8 cellular contexts compared by ENCODE assay signal in the genomic region with DNA sequence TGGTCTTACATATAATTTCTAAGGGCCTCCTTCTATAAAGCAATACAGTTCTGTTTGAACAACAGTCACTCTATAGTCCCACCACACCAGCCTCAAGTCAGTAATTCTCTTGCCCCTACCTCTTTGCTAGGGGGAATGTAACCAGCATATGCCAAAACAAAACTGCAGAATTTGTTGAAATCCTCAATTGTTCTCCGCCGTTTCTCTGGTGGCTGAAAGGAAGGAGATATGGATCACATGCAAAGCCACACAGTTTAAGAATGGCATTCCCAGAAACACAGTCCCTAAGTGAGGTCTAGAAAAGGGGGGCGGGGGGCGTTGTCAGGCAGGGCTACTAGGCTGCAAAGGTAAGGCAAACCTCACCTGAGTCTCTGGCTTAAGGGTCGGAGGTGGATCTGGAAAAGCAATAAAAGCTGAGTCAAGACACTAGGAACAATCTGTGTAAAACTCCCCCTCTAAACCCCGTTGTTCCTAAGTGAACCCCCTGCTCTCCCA. TPM values are rescaled to one million over a fixed set of nuclear protein-coding genes. Genes with fewer than 3 reads are reported as not detected.
DNase-seq lines count a peak whose midpoint lies in the region; FAIRE-seq and TF ChIP-seq lines count a peak whose summit lies in the region.

No MANE protein-coding gene starts in this region.

- no peaks in the 10 kb centered on the region for H3K9me3 ChIP-seq in adipocyte (ENCODE audit: control insufficient read depth, low read length)
- no peaks in the 10 kb centered on the region for H3K9me3 ChIP-seq in kidney (ENCODE audit: control insufficient read depth in 1 of 2, low read length in 2 of 2)
- H3K9me3 ChIP-seq in subcutaneous abdominal adipose tissue (ENCODE audit: control insufficient read depth in 5 of 5, low read length in 5 of 5): no peaks in the 10 kb centered on the region

- intact Hi-C loops in kidney (cut with DNase I): no loop called here

- H3K4me1 ChIP-seq in adipocyte (ENCODE audit: control insufficient read depth, insufficient read depth, low read length): peaks cover 56% of the 10 kb centered on the region
- H3K4me1 ChIP-seq in kidney (ENCODE audit: control insufficient read depth in 1 of 2, insufficient read depth in 1 of 2, low read depth in 1 of 2, low read length in 2 of 2): peaks cover 16 to 38% of the 10 kb centered on the region in 2 donors
- peaks cover 16 to 69% (median 60%) of the 10 kb centered on the region in 5 donors for H3K4me1 ChIP-seq in subcutaneous abdominal adipose tissue (ENCODE audit: control insufficient read depth in 5 of 5, insufficient read depth in 5 of 5, low read length in 5 of 5)

- H3K4me3 Mint-ChIP-seq in T-helper 1 cell treated with Interleukin-12 subunit alpha and Interleukin-12 subunit beta and Interleukin-4 antibody, amounts not matched to agents 30 μg/mL and 1 μg/mL, for 36 hours: peak overlapping the region; percentile 92

- no peaks in the 10 kb centered on the region for H3K27me3 ChIP-seq in adipocyte (replicated peaks; ENCODE audit: control insufficient read depth, insufficient read depth, low read length)
- H3K27me3 ChIP-seq in subcutaneous abdominal adipose tissue (ENCODE audit: control insufficient read depth in 5 of 5, insufficient read depth in 4 of 5, low read length in 5 of 5): no peaks in the 10 kb centered on the region

- H3K36me3 Mint-ChIP-seq in T-helper 1 cell treated with Interleukin-12 subunit alpha and Interleukin-12 subunit beta and Interleukin-4 antibody, amounts not matched to agents 30 μg/mL and 1 μg/mL, for 36 hours (ENCODE audit: low read depth): peaks cover 48% of the 10 kb centered on the region

- no peaks in the 10 kb centered on the region for H3K9me3 Mint-ChIP-seq in T-helper 1 cell treated with Interleukin-12 subunit alpha and Interleukin-12 subunit beta and Interleukin-4 antibody, amounts not matched to agents 30 μg/mL and 1 μg/mL, for 36 hours

- peak overlapping the region; percentile 83 to 88 for H3K27ac ChIP-seq in kidney (ENCODE audit: low read depth in 2 of 2, low read length in 2 of 2)
- H3K27ac ChIP-seq in subcutaneous abdominal adipose tissue (ENCODE audit: low read depth, low read length): peak overlapping the region; percentile 92

- H3K4me3 ChIP-seq in adipocyte (ENCODE audit: low read length) (peak overlapping the region; percentile 85), kidney (ENCODE audit: low read length in 2 of 2) (peak overlapping the region; percentile 58 to 67), subcutaneous abdominal adipose tissue (ENCODE audit: low read depth in 1 of 5, low read length in 5 of 5) (peak overlapping the region; percentile 59 to 93 (median 88))

- no peak for DNase-seq in T-helper 1 cell
- DNase-seq in adipocyte (ENCODE audit: low read depth): no peak
- DNase-seq in kidney: no peak
- no peak for DNase-seq in activated effector memory CD4-positive, alpha-beta T cell treated with Interleukin-2 at 50 U/mL for 16 hours
- no peak for DNase-seq in NCI-H774 (lab: John Stamatoyannopoulos, UW)
- no peak for DNase-seq in cortex of kidney (lab: John Stamatoyannopoulos, UW)

- H3K27ac Mint-ChIP-seq in T-helper 1 cell treated with Interleukin-12 subunit alpha and Interleukin-12 subunit beta and Interleukin-4 antibody, amounts not matched to agents 30 μg/mL and 1 μg/mL, for 36 hours: peak overlapping the region; percentile 96

- H3K36me3 ChIP-seq in adipocyte (ENCODE audit: control insufficient read depth, insufficient read depth, low read length, severe bottlenecking) (peaks cover 39% of the 10 kb centered on the region), kidney (ENCODE audit: control insufficient read depth in 1 of 2, insufficient read depth in 2 of 2, low read length in 2 of 2) (peaks cover 13 to 26% of the 10 kb centered on the region in 2 donors), subcutaneous abdominal adipose tissue (ENCODE audit: control insufficient read depth in 5 of 5, insufficient read depth in 5 of 5, low read length in 5 of 5) (peaks cover 0 to 30% (median 25%) of the 10 kb centered on the region in 5 donors)

- no peak for TF ChIP-seq CTCF in kidney (IDR thresholded peaks at IDR 0.05; ENCODE audit: borderline replicate concordance, extremely low read depth, insufficient read depth)

- peak overlapping the region; percentile 95 for H3K9ac ChIP-seq in adipocyte (ENCODE audit: low read length)
- H3K9ac ChIP-seq in kidney (ENCODE audit: low read length in 2 of 2): peak overlapping the region; percentile 56 to 64
- H3K9ac ChIP-seq in subcutaneous abdominal adipose tissue (ENCODE audit: low read length in 5 of 5): peak overlapping the region; percentile 26 to 77 (median 60)

- peaks cover 66% of the 10 kb centered on the region for H3K4me1 Mint-ChIP-seq in T-helper 1 cell treated with Interleukin-12 subunit alpha and Interleukin-12 subunit beta and Interleukin-4 antibody, amounts not matched to agents 30 μg/mL and 1 μg/mL, for 36 hours (ENCODE audit: low read depth)

- no peaks in the 10 kb centered on the region for H3K27me3 Mint-ChIP-seq in T-helper 1 cell treated with Interleukin-12 subunit alpha and Interleukin-12 subunit beta and Interleukin-4 antibody, amounts not matched to agents 30 μg/mL and 1 μg/mL, for 36 hours (ENCODE audit: low read depth)

- FAIRE-seq in kidney (lab: Jason Lieb, UNC): no peak

RNA-seq across cellular contexts. Expression of gene PHF23, which starts 1.9 kb away (rescaled TPM):
- total RNA-seq in kidney: 28.1 TPM
- 48.5 TPM for polyA plus RNA-seq in kidney (ENCODE audit: insufficient read depth, low read depth, low replicate concordance)

RNA-seq across cellular contexts. Expression of gene DVL2, which starts 3.0 kb away (rescaled TPM):
- total RNA-seq in kidney: 35.8 TPM
- polyA plus RNA-seq in kidney (ENCODE audit: insufficient read depth, low read depth, low replicate concordance): 18.0 TPM

RNA-seq across cellular contexts. Expression of gene GABARAP, which starts 4.9 kb away (rescaled TPM):
- total RNA-seq in kidney: 477 TPM
- polyA plus RNA-seq in kidney (ENCODE audit: insufficient read depth, low read depth, low replicate concordance): 1,483 TPM

RNA-seq across cellular contexts. Expression of gene CTDNEP1, which starts 14.2 kb away (rescaled TPM):
- 113 TPM for total RNA-seq in kidney
- polyA plus RNA-seq in kidney (ENCODE audit: insufficient read depth, low read depth, low replicate concordance): 124 TPM

RNA-seq across cellular contexts. Expression of gene ELP5, which starts 14.7 kb away (rescaled TPM):
- total RNA-seq in kidney: 41.9 TPM
- 110 TPM for polyA plus RNA-seq in kidney (ENCODE audit: insufficient read depth, low read depth, low replicate concordance)
